Comparison of ENCODE assay signal across 7 cellular contexts in the genomic region with DNA sequence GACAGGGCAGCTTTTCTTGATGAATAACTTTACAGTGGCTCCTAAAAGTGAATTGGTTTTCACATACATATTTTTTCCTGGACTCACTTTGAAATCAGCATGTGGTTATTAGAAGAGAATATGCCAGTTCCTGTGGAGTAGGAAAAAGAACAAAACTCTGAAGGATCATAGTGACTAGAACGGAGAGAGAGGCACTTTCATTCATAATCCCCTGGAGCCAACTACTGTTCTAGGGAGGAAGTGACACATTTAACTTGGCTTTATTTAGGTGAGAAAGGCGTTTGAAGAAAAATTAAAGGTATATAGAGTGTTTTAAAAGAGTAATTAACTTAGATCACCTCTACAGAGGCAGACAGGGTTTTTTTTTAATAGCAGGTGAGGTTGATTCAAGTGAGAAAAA. TPM values are rescaled to one million over a fixed set of nuclear protein-coding genes. Genes with fewer than 3 reads are reported as not detected.
DNase-seq lines count a peak whose midpoint lies in the region; ATAC-seq, FAIRE-seq and TF ChIP-seq lines count a peak whose summit lies in the region.
"Not testable (repeated sequence)": the region's sequence is repeated elsewhere in the genome, so short reads cannot be mapped to it uniquely, and the experiment has no call there.

No MANE protein-coding gene starts in this region.

- not testable (repeated sequence) for H3K9ac ChIP-seq in keratinocyte (ENCODE audit: control insufficient read depth, extremely low read depth, insufficient read depth, low read length)

- H3K4me1 Mint-ChIP-seq in activated CD4-positive, alpha-beta T cell treated with anti-CD3 and anti-CD28 coated beads, Interleukin-2, amount 10 ng/mL, durations not matched to agents 7 days and 5 days, result peaks cover 14% of the 10 kb centered on the region
- H3K4me1 Mint-ChIP-seq in central memory CD8-positive, alpha-beta T cell, result peaks cover 11% of the 10 kb centered on the region

- CTCF ChIA-PET in activated CD4-positive, alpha-beta T cell treated with anti-CD3 and anti-CD28 coated beads, Interleukin-2, amount 10 ng/mL, durations not matched to agents 7 days and 5 days (lab: Charles Lee), result not testable (repeated sequence)

- TF ChIP-seq POLR2A in NB4 (IDR thresholded peaks at IDR 0.05; ENCODE audit: extremely low read depth, insufficient read length), result not testable (repeated sequence)

- H2AFZ ChIP-seq in keratinocyte (ENCODE audit: control insufficient read depth, low read length), result not testable (repeated sequence)

- H3K27me3 Mint-ChIP-seq in activated CD4-positive, alpha-beta T cell treated with anti-CD3 and anti-CD28 coated beads, Interleukin-2, amount 10 ng/mL, durations not matched to agents 7 days and 5 days, result peaks cover 12% of the 10 kb centered on the region
- not testable (repeated sequence) for H3K27me3 Mint-ChIP-seq in central memory CD8-positive, alpha-beta T cell

- H3K27ac Mint-ChIP-seq in activated CD4-positive, alpha-beta T cell treated with anti-CD3 and anti-CD28 coated beads, Interleukin-2, amount 10 ng/mL, durations not matched to agents 7 days and 5 days; central memory CD8-positive, alpha-beta T cell (ENCODE audit: low read depth): not testable (repeated sequence)

- H3K9me3 ChIP-seq in keratinocyte (ENCODE audit: control insufficient read depth, low read depth, low read length), result not testable (repeated sequence)

- H3K27ac ChIP-seq in keratinocyte (ENCODE audit: control insufficient read depth, insufficient read depth, low read length), result not testable (repeated sequence)

- not testable (repeated sequence) for H3K27me3 ChIP-seq in keratinocyte (ENCODE audit: control insufficient read depth, extremely low read depth, insufficient read depth, low read length)

- H3K4me1 ChIP-seq in keratinocyte (ENCODE audit: control insufficient read depth, extremely low read depth, insufficient read depth, low read length), result not testable (repeated sequence)

- H3K36me3 Mint-ChIP-seq in activated CD4-positive, alpha-beta T cell treated with anti-CD3 and anti-CD28 coated beads, Interleukin-2, amount 10 ng/mL, durations not matched to agents 7 days and 5 days (ENCODE audit: low read depth); central memory CD8-positive, alpha-beta T cell (ENCODE audit: insufficient read depth): not testable (repeated sequence)

- TF ChIP-seq CTCF in NB4 (IDR thresholded peaks at IDR 0.05; ENCODE audit: low read depth, low read length); keratinocyte (optimal IDR thresholded peaks at IDR 0.05 in 1 of 3, IDR thresholded peaks at IDR 0.05 in 1 of 3, conservative IDR thresholded peaks at IDR 0.05 in 1 of 3; ENCODE audit: extremely low read depth in 1 of 3, insufficient read depth in 2 of 3, low read length in 3 of 3): not testable (repeated sequence)

- dilution Hi-C loops in keratinocyte (cut with MboI; ENCODE audit: extremely low pct_ligation_motif_present, low sequenced_read_pairs), result not testable (repeated sequence)

- H3K4me2 ChIP-seq in keratinocyte (ENCODE audit: control insufficient read depth, extremely low read depth, insufficient read depth, low read depth, low read length), result peak overlapping the region; percentile 63

- not testable (repeated sequence) for ATAC-seq in central memory CD8-positive, alpha-beta T cell (replicated peaks; ENCODE audit: extremely low read depth, poor library complexity, severe bottlenecking)

- not testable (repeated sequence) for H3K9me3 Mint-ChIP-seq in activated CD4-positive, alpha-beta T cell treated with anti-CD3 and anti-CD28 coated beads, Interleukin-2, amount 10 ng/mL, durations not matched to agents 7 days and 5 days; central memory CD8-positive, alpha-beta T cell

- POLR2A ChIA-PET in activated CD4-positive, alpha-beta T cell treated with anti-CD3 and anti-CD28 coated beads, Interleukin-2, amount 10 ng/mL, durations not matched to agents 7 days and 5 days (lab: Charles Lee), result not testable (repeated sequence)

- DNase-seq in DMS53 (lab: John Stamatoyannopoulos, UW), result peak; percentile 19
- peak; percentile 1 for DNase-seq in Jurkat, Clone E6-1 (ENCODE audit: low read depth, low spot score)
- DNase-seq in NB4 (ENCODE audit: low read depth), result peak; percentile 19
- peak; percentile 1 for DNase-seq in RKO (ENCODE audit: low spot score)
- not testable (repeated sequence) for DNase-seq in activated CD4-positive, alpha-beta T cell treated with anti-CD3 and anti-CD28 coated beads, Interleukin-2, amount 10 ng/mL, durations not matched to agents 7 days and 5 days; central memory CD8-positive, alpha-beta T cell (ENCODE audit: low spot score in 2 of 2); keratinocyte (ENCODE audit: low read depth, low spot score)

- not testable (repeated sequence) for H3K36me3 ChIP-seq in keratinocyte (ENCODE audit: control insufficient read depth in 2 of 2, extremely low read depth in 1 of 2, insufficient read depth in 2 of 2, low read length in 2 of 2)

- H4K20me1 ChIP-seq in keratinocyte (ENCODE audit: control insufficient read depth, extremely low read depth, insufficient read depth, low read length), result not testable (repeated sequence)

- H3K9me1 ChIP-seq in keratinocyte (ENCODE audit: control insufficient read depth, extremely low read depth, insufficient read depth, low read length), result not testable (repeated sequence)

- not testable (repeated sequence) for FAIRE-seq in keratinocyte (lab: Jason Lieb, UNC)

- peak overlapping the region; percentile 78 for H3K4me3 Mint-ChIP-seq in activated CD4-positive, alpha-beta T cell treated with anti-CD3 and anti-CD28 coated beads, Interleukin-2, amount 10 ng/mL, durations not matched to agents 7 days and 5 days
- peak overlapping the region; percentile 78 for H3K4me3 Mint-ChIP-seq in central memory CD8-positive, alpha-beta T cell

- H3K79me2 ChIP-seq in keratinocyte (ENCODE audit: control insufficient read depth, insufficient read depth, low read length), result not testable (repeated sequence)

- not testable (repeated sequence) for H3K4me3 ChIP-seq in Jurkat, Clone E6-1 (ENCODE audit: low read length); NB4 (ENCODE audit: low read depth, low read length)
- H3K4me3 ChIP-seq in keratinocyte (ENCODE audit: control insufficient read depth in 2 of 3, extremely low read depth in 1 of 3, insufficient read depth in 2 of 3, low read depth in 1 of 3, low read length in 3 of 3), result peak overlapping the region in 1 of 3 experiments; percentile 36

RNA-seq across cellular contexts. Expression of gene LANCL3, which starts 1.7 kb away (rescaled TPM):
- 0.34 TPM for polyA plus RNA-seq in Jurkat, Clone E6-1 (2012; ENCODE audit: insufficient read depth, insufficient read length)
- under 1 TPM; 0.30 to 0.46 TPM for total RNA-seq in activated CD4-positive, alpha-beta T cell treated with anti-CD3 and anti-CD28 coated beads, Interleukin-2, amount 10 ng/mL, durations not matched to agents 7 days and 5 days
- polyA plus RNA-seq in keratinocyte, result 0.46 to 0.97 TPM (median 0.88 TPM) in 3 replicates
- polyA plus RNA-seq in keratinocyte (2011; ENCODE audit: low read depth), result 0.15 TPM
- 0.42 and 0.57 TPM in 2 replicates for polyA plus RNA-seq in keratinocyte (2011; cell fraction: cytosol; rRNA removed)
- polyA plus RNA-seq in keratinocyte (2011; cell fraction: nucleus; rRNA removed), result 0.70 and 0.73 TPM in 2 replicates
- 0.30 and 1.0 TPM in 2 replicates for polyA plus RNA-seq in keratinocyte (2012; ENCODE audit: low replicate concordance)
- polyA minus RNA-seq in keratinocyte, result 0.39 to 1.3 TPM (median 0.92 TPM) in 3 replicates
- 2.1 TPM for polyA minus RNA-seq in keratinocyte (2011; cell fraction: cytosol; rRNA and poly(A)+ RNA removed)
- polyA minus RNA-seq in keratinocyte (2011; cell fraction: nucleus; rRNA and poly(A)+ RNA removed), result 0.63 and 1.5 TPM in 2 replicates
